4 cellular contexts compared by ENCODE assay signal in the genomic region with DNA sequence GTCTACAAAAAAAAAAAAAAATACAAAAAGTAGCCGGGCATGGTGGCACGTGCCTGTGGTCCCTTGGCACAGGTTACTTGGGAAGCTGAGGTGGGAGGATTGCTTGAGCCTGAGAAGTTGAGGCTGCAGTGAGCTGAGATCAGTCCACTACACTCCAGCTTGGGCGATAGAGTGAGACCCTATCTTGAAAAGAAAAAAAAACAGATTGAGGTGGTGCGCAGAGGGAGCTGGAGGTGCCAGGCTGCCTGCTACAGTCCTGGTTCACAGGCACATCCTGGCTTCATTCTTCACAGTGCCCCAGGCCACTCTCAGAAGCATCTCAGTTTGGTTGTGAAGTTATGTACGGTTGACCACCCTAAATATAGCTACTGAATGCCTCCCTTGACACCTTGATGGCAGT. TPM values are rescaled to one million over a fixed set of nuclear protein-coding genes. Genes with fewer than 3 reads are reported as not detected.
"Had no signal": no experiment of that assay in that cellular context is flagged by ENCODE, and none has a peak within 500 bp of the region (broad histone marks: within the 10 kb centered on the region; RNA-seq: fewer than 3 reads in every experiment).

No MANE protein-coding gene starts in this region.

- H3K4me3 ChIP-seq: GM12878 had no signal

- DNase-seq: GDM1, GF-D8 had no signal

- ATAC-seq: GM12878 had no signal

RNA-seq across cellular contexts. Expression of gene MMP21, which starts 4.8 kb away (rescaled TPM):
- total RNA-seq: G401, GM12878 had no signal
